1 cellular context compared by ENCODE assay signal in the genomic region with DNA sequence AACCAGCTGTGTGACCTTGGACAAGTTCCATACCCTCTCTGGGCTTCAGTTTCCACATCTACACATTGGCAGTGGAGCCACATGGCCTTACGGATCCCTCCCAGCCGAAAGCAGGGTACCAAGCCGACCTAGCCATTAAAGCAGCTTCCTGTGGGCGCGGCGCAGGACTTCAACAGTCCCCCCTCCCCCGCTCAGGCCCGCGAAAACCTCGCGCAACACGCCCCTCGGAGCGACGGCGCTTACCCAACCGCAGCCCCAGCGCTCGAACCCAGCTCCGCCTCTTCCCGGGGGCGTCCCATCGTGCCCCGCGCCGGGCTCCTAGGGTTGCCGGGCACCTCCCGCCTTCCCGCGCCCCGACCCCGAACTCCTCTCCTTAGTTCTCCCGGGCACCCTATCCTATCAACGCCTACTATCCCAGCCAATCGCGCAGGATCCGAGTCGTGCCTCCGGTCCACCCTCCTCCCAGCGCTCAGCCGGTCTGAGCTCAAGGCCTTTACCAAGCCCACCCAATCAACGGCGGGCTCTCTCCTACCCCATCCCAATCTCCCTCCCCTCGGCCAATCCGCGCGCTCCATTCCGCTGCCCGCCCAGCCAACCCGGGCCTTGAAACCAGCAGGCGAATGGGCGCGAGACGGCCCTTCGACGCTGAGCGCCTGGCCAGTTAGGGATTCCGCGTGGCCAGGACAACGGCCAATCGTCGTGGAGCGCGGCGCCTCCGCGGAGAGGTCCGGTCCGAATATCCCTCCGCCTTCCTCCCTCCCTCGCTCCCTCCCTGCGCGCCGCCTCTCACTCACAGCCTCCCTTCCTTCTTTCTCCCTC.
TF ChIP-seq lines count a peak whose summit lies in the region.

A gene (plus strand): TSS at position 767 of the 819 bp plus-strand sequence. CDS start 326 bp downstream, outside the sequence.

TF ChIP-seq in HepG2, 621 proteins besides CTCF, POLR2A, EP300 and RAD21 (continued from another document and continues in another):
- TF ChIP-seq, protein P1, sequence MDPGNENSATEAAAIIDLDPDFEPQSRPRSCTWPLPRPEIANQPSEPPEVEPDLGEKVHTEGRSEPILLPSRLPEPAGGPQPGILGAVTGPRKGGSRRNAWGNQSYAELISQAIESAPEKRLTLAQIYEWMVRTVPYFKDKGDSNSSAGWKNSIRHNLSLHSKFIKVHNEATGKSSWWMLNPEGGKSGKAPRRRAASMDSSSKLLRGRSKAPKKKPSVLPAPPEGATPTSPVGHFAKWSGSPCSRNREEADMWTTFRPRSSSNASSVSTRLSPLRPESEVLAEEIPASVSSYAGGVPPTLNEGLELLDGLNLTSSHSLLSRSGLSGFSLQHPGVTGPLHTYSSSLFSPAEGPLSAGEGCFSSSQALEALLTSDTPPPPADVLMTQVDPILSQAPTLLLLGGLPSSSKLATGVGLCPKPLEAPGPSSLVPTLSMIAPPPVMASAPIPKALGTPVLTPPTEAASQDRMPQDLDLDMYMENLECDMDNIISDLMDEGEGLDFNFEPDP (CRISPR knock-in tag; conservative IDR thresholded peaks at IDR 0.05): no peak
- no peak; the same call in 1 of the 2 replicates for TF ChIP-seq ZC3H4 (CRISPR knock-in tag; IDR thresholded peaks at IDR 0.05; ENCODE audit: borderline replicate concordance)
- TF ChIP-seq YY1 (IDR thresholded peaks at IDR 0.05; ENCODE audit: insufficient read depth, insufficient replicate concordance, low read depth, low read length): peak; percentile 80
- TF ChIP-seq ZNF792 (CRISPR knock-in tag; IDR thresholded peaks at IDR 0.05): peak; percentile 85
- peak; percentile 46; the same call in 1 of the 2 replicates for TF ChIP-seq ZNF749 (CRISPR knock-in tag; IDR thresholded peaks at IDR 0.05; ENCODE audit: borderline replicate concordance)
- TF ChIP-seq, protein P2, sequence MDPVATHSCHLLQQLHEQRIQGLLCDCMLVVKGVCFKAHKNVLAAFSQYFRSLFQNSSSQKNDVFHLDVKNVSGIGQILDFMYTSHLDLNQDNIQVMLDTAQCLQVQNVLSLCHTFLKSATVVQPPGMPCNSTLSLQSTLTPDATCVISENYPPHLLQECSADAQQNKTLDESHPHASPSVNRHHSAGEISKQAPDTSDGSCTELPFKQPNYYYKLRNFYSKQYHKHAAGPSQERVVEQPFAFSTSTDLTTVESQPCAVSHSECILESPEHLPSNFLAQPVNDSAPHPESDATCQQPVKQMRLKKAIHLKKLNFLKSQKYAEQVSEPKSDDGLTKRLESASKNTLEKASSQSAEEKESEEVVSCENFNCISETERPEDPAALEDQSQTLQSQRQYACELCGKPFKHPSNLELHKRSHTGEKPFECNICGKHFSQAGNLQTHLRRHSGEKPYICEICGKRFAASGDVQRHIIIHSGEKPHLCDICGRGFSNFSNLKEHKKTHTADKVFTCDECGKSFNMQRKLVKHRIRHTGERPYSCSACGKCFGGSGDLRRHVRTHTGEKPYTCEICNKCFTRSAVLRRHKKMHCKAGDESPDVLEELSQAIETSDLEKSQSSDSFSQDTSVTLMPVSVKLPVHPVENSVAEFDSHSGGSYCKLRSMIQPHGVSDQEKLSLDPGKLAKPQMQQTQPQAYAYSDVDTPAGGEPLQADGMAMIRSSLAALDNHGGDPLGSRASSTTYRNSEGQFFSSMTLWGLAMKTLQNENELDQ (CRISPR knock-in tag; IDR thresholded peaks at IDR 0.05; ENCODE audit: borderline replicate concordance): no peak
- peak; percentile 36; the same call in 1 of the 2 replicates for TF ChIP-seq ZNF83 (CRISPR knock-in tag; IDR thresholded peaks at IDR 0.05; ENCODE audit: borderline replicate concordance)
- TF ChIP-seq, protein P3, sequence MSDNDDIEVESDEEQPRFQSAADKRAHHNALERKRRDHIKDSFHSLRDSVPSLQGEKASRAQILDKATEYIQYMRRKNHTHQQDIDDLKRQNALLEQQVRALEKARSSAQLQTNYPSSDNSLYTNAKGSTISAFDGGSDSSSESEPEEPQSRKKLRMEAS (IDR thresholded peaks at IDR 0.05): peak; percentile 97
- TF ChIP-seq ZNF430 (CRISPR knock-in tag; IDR thresholded peaks at IDR 0.05): peak; percentile 50
- peak; percentile 99 for TF ChIP-seq POGZ (CRISPR knock-in tag; IDR thresholded peaks at IDR 0.05)
- TF ChIP-seq EEA1 (CRISPR knock-in tag; IDR thresholded peaks at IDR 0.05; ENCODE audit: borderline replicate concordance): peak; percentile 97; the same call in 1 of the 2 replicates
- TF ChIP-seq HOXA7 (CRISPR knock-in tag; IDR thresholded peaks at IDR 0.05): no peak; the same call in 1 of the 2 replicates
- TF ChIP-seq U2AF1 (optimal IDR thresholded peaks at IDR 0.05; ENCODE audit: low read depth, low read length): peak; percentile 89
- TF ChIP-seq ZNF75D (CRISPR knock-in tag; IDR thresholded peaks at IDR 0.05; ENCODE audit: borderline replicate concordance): no peak; the same call in 1 of the 2 replicates
- TF ChIP-seq HIVEP1 (CRISPR knock-in tag; IDR thresholded peaks at IDR 0.05): peak; percentile 87
- TF ChIP-seq ZNF660 (CRISPR knock-in tag; IDR thresholded peaks at IDR 0.05; ENCODE audit: borderline replicate concordance, low read depth): no peak
- peak; percentile 92; the same call in 1 of the 2 replicates for TF ChIP-seq DNMT1 (CRISPR knock-in tag; IDR thresholded peaks at IDR 0.05)
- TF ChIP-seq CEBPG (CRISPR knock-in tag; IDR thresholded peaks at IDR 0.05): peak; percentile 89
- TF ChIP-seq, protein P4, sequence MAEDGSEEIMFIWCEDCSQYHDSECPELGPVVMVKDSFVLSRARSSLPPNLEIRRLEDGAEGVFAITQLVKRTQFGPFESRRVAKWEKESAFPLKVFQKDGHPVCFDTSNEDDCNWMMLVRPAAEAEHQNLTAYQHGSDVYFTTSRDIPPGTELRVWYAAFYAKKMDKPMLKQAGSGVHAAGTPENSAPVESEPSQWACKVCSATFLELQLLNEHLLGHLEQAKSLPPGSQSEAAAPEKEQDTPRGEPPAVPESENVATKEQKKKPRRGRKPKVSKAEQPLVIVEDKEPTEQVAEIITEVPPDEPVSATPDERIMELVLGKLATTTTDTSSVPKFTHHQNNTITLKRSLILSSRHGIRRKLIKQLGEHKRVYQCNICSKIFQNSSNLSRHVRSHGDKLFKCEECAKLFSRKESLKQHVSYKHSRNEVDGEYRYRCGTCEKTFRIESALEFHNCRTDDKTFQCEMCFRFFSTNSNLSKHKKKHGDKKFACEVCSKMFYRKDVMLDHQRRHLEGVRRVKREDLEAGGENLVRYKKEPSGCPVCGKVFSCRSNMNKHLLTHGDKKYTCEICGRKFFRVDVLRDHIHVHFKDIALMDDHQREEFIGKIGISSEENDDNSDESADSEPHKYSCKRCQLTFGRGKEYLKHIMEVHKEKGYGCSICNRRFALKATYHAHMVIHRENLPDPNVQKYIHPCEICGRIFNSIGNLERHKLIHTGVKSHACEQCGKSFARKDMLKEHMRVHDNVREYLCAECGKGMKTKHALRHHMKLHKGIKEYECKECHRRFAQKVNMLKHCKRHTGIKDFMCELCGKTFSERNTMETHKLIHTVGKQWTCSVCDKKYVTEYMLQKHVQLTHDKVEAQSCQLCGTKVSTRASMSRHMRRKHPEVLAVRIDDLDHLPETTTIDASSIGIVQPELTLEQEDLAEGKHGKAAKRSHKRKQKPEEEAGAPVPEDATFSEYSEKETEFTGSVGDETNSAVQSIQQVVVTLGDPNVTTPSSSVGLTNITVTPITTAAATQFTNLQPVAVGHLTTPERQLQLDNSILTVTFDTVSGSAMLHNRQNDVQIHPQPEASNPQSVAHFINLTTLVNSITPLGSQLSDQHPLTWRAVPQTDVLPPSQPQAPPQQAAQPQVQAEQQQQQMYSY (CRISPR knock-in tag; IDR thresholded peaks at IDR 0.05): no peak; the same call in none of the 2 replicates
- TF ChIP-seq PRPF4 (IDR thresholded peaks at IDR 0.05; ENCODE audit: low read depth, low read length, poor library complexity, severe bottlenecking): peak; percentile 41
- peak; percentile 80; the same call in 1 of the 2 replicates for TF ChIP-seq WIZ (CRISPR knock-in tag; IDR thresholded peaks at IDR 0.05)
- TF ChIP-seq ZBTB8A (CRISPR knock-in tag; IDR thresholded peaks at IDR 0.05; ENCODE audit: borderline replicate concordance, low read depth): peak; percentile 63; the same call in 1 of the 2 replicates
- peak; percentile 64; the same call in 1 of the 2 replicates for TF ChIP-seq SIN3B (IDR thresholded peaks at IDR 0.05; ENCODE audit: low read length)
- TF ChIP-seq KAT2B (IDR thresholded peaks at IDR 0.05; ENCODE audit: borderline replicate concordance, low read depth, low read length): no peak
- no peak for TF ChIP-seq ZNF737 (CRISPR knock-in tag; IDR thresholded peaks at IDR 0.05; ENCODE audit: borderline replicate concordance)
- TF ChIP-seq ZNF136 (CRISPR knock-in tag; IDR thresholded peaks at IDR 0.05; ENCODE audit: low read depth): no peak; the same call in 1 of the 2 replicates
- peak; percentile 44; the same call in 1 of the 2 replicates for TF ChIP-seq ZNF766 (CRISPR knock-in tag; IDR thresholded peaks at IDR 0.05; ENCODE audit: borderline replicate concordance)
- TF ChIP-seq, protein P5, sequence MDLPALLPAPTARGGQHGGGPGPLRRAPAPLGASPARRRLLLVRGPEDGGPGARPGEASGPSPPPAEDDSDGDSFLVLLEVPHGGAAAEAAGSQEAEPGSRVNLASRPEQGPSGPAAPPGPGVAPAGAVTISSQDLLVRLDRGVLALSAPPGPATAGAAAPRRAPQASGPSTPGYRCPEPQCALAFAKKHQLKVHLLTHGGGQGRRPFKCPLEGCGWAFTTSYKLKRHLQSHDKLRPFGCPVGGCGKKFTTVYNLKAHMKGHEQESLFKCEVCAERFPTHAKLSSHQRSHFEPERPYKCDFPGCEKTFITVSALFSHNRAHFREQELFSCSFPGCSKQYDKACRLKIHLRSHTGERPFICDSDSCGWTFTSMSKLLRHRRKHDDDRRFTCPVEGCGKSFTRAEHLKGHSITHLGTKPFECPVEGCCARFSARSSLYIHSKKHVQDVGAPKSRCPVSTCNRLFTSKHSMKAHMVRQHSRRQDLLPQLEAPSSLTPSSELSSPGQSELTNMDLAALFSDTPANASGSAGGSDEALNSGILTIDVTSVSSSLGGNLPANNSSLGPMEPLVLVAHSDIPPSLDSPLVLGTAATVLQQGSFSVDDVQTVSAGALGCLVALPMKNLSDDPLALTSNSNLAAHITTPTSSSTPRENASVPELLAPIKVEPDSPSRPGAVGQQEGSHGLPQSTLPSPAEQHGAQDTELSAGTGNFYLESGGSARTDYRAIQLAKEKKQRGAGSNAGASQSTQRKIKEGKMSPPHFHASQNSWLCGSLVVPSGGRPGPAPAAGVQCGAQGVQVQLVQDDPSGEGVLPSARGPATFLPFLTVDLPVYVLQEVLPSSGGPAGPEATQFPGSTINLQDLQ (CRISPR knock-in tag; IDR thresholded peaks at IDR 0.05): no peak
- TF ChIP-seq HOXD1 (CRISPR knock-in tag; IDR thresholded peaks at IDR 0.05): peak; percentile 73
- TF ChIP-seq, protein P6, sequence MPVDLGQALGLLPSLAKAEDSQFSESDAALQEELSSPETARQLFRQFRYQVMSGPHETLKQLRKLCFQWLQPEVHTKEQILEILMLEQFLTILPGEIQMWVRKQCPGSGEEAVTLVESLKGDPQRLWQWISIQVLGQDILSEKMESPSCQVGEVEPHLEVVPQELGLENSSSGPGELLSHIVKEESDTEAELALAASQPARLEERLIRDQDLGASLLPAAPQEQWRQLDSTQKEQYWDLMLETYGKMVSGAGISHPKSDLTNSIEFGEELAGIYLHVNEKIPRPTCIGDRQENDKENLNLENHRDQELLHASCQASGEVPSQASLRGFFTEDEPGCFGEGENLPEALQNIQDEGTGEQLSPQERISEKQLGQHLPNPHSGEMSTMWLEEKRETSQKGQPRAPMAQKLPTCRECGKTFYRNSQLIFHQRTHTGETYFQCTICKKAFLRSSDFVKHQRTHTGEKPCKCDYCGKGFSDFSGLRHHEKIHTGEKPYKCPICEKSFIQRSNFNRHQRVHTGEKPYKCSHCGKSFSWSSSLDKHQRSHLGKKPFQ (CRISPR knock-in tag; IDR thresholded peaks at IDR 0.05; ENCODE audit: insufficient replicate concordance): peak; percentile 61
- TF ChIP-seq, protein P7, sequence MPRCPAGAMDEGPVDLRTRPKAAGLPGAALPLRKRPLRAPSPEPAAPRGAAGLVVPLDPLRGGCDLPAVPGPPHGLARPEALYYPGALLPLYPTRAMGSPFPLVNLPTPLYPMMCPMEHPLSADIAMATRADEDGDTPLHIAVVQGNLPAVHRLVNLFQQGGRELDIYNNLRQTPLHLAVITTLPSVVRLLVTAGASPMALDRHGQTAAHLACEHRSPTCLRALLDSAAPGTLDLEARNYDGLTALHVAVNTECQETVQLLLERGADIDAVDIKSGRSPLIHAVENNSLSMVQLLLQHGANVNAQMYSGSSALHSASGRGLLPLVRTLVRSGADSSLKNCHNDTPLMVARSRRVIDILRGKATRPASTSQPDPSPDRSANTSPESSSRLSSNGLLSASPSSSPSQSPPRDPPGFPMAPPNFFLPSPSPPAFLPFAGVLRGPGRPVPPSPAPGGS (CRISPR knock-in tag; IDR thresholded peaks at IDR 0.05): peak; percentile 86
- TF ChIP-seq, protein P8, sequence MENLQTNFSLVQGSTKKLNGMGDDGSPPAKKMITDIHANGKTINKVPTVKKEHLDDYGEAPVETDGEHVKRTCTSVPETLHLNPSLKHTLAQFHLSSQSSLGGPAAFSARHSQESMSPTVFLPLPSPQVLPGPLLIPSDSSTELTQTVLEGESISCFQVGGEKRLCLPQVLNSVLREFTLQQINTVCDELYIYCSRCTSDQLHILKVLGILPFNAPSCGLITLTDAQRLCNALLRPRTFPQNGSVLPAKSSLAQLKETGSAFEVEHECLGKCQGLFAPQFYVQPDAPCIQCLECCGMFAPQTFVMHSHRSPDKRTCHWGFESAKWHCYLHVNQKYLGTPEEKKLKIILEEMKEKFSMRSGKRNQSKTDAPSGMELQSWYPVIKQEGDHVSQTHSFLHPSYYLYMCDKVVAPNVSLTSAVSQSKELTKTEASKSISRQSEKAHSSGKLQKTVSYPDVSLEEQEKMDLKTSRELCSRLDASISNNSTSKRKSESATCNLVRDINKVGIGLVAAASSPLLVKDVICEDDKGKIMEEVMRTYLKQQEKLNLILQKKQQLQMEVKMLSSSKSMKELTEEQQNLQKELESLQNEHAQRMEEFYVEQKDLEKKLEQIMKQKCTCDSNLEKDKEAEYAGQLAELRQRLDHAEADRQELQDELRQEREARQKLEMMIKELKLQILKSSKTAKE (CRISPR knock-in tag; IDR thresholded peaks at IDR 0.05; ENCODE audit: borderline replicate concordance): peak; percentile 85
- TF ChIP-seq KDM5A (IDR thresholded peaks at IDR 0.05; ENCODE audit: borderline replicate concordance, low read length): no peak; the same call in 1 of the 2 replicates
- peak; percentile 92 for TF ChIP-seq DR1 (CRISPR knock-in tag; IDR thresholded peaks at IDR 0.05)
- no peak for TF ChIP-seq ZNF672 (CRISPR knock-in tag; IDR thresholded peaks at IDR 0.05)
- TF ChIP-seq SALL2 (CRISPR knock-in tag; IDR thresholded peaks at IDR 0.05): peak; percentile 93
- no peak for TF ChIP-seq ZNF367 (CRISPR knock-in tag; IDR thresholded peaks at IDR 0.05; ENCODE audit: borderline replicate concordance)
- TF ChIP-seq FOXA1 (IDR thresholded peaks at IDR 0.05): no peak
- peak; percentile 38 for TF ChIP-seq FOXA1 (CRISPR knock-in tag; IDR thresholded peaks at IDR 0.05)
- TF ChIP-seq, protein P9, sequence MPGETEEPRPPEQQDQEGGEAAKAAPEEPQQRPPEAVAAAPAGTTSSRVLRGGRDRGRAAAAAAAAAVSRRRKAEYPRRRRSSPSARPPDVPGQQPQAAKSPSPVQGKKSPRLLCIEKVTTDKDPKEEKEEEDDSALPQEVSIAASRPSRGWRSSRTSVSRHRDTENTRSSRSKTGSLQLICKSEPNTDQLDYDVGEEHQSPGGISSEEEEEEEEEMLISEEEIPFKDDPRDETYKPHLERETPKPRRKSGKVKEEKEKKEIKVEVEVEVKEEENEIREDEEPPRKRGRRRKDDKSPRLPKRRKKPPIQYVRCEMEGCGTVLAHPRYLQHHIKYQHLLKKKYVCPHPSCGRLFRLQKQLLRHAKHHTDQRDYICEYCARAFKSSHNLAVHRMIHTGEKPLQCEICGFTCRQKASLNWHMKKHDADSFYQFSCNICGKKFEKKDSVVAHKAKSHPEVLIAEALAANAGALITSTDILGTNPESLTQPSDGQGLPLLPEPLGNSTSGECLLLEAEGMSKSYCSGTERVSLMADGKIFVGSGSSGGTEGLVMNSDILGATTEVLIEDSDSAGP (CRISPR knock-in tag; IDR thresholded peaks at IDR 0.05; ENCODE audit: borderline replicate concordance): peak; percentile 96
- no peak for TF ChIP-seq TCF7 (IDR thresholded peaks at IDR 0.05; ENCODE audit: low read depth)
